8 cellular contexts compared by ENCODE assay signal in genomic region chr6:158649289-158650143, GRCh38. TPM values are rescaled to one million over a fixed set of nuclear protein-coding genes. Genes with fewer than 3 reads are reported as not detected.
A peak's percentile ranks its signal among the peaks of the same experiment; 100 is the strongest.
DNase-seq lines count a peak whose midpoint lies in the region; ATAC-seq and TF ChIP-seq lines count a peak whose summit lies in the region.

SYTL3 (plus strand) TSS chr6:158650054; CDS start chr6:158663269, 13,215 bp downstream.

- H3K9me2 ChIP-seq in PC-3 (replicated peaks; ENCODE audit: low read length): no peaks in the 10 kb centered on the region

- H3K4me3 ChIP-seq in gastroesophageal sphincter: no peak within 1 kb of the TSS
- H3K4me3 ChIP-seq in PC-3 (ENCODE audit: low read length): no peak within 1 kb of the TSS

- no peak within 1 kb of the TSS for H2AFZ ChIP-seq in PC-3 (ENCODE audit: low read length)

- TF ChIP-seq EP300 in gastroesophageal sphincter (IDR thresholded peaks at IDR 0.05): no peak

- H3K27ac ChIP-seq in gastroesophageal sphincter: peak within 1 kb of the TSS in 3 of 4 donors; percentile 64 to 73 (median 67)
- no peak within 1 kb of the TSS for H3K27ac ChIP-seq in PC-3 (ENCODE audit: low read length)

- H3K27me3 ChIP-seq in gastroesophageal sphincter: no peaks in the 10 kb centered on the region
- H3K27me3 ChIP-seq in PC-3 (ENCODE audit: low read length): no peaks in the 10 kb centered on the region

- intact Hi-C loops in PC-3 (cut with micrococcal nuclease): no loop called here

- no peaks in the 10 kb centered on the region for H3K9me3 ChIP-seq in gastroesophageal sphincter
- no peaks in the 10 kb centered on the region for H3K9me3 ChIP-seq in PC-3 (ENCODE audit: low read length)

- peak; percentile 46 for ATAC-seq in GM18502 (IDR thresholded peaks at IDR 0.05; ENCODE audit: poor library complexity, unreplicated experiment)
- ATAC-seq in HG02759 (IDR thresholded peaks at IDR 0.05; ENCODE audit: unreplicated experiment): peak; percentile 51
- ATAC-seq in gastroesophageal sphincter: no peak
- ATAC-seq in PC-3: no peak

- peak; percentile 30 for DNase-seq in NK-92 (lab: John Stamatoyannopoulos, UW; ENCODE audit: unreplicated experiment)
- peak; percentile 77 for DNase-seq in activated T-cell treated with anti-CD3 and anti-CD28 coated beads for 24 hours (ENCODE audit: low read depth)
- peak; percentile 70 to 78 for DNase-seq in stimulated activated CD4-positive, alpha-beta T cell treated with anti-CD3 and anti-CD28 coated beads, Interleukin-12 subunit alpha, Interleukin-12 subunit beta, amount 100 ng/mL, for 24 hours (ENCODE audit: low read depth in 2 of 2)
- no peak for DNase-seq in PC-3
- DNase-seq in NCI-H748 treated with DMSO at 0.1 percent for 48 hours (lab: John Stamatoyannopoulos, UW): no peak

- POLR2A ChIA-PET in PC-3 (lab: Charles Lee; ENCODE audit: unreplicated experiment): interaction anchor here (0.6 kb wide), 1 partner anchor 217 kb away, joined by 3 read pairs; no protein-coding TSS in a partner anchor

- CTCF ChIA-PET in PC-3 (lab: Charles Lee): no interaction called here

- BruUV-seq in PC-3 (replicated peaks; lab: Mats Ljungman, UMichigan): no TSS peak

- TF ChIP-seq POLR2A in gastroesophageal sphincter (IDR thresholded peaks at IDR 0.05): peak in 1 of 2 donors; percentile 47

- no peak for TF ChIP-seq CTCF in gastroesophageal sphincter (IDR thresholded peaks at IDR 0.05)
- no peak for TF ChIP-seq CTCF in PC-3 (conservative IDR thresholded peaks at IDR 0.05; ENCODE audit: low read depth, low read length)

- no peak within 1 kb of the TSS for H3K4me2 ChIP-seq in PC-3 (ENCODE audit: low read length)

- H3K36me3 ChIP-seq in gastroesophageal sphincter: no peaks in the 10 kb centered on the region
- H3K36me3 ChIP-seq in PC-3 (ENCODE audit: low read depth, low read length): no peaks in the 10 kb centered on the region

- WGBS in gastroesophageal sphincter (ENCODE audit: low coverage in 1 of 2), 2 donors: 58 to 98% methylated on average over 6 to 13 of the region's 15 CpGs

- no peaks in the 10 kb centered on the region for H3F3A ChIP-seq in PC-3 (ENCODE audit: low read length, unreplicated experiment)

- H3K9ac ChIP-seq in PC-3 (ENCODE audit: low read length): no peak within 1 kb of the TSS

- H4K20me1 ChIP-seq in PC-3 (ENCODE audit: low read length): no peaks in the 10 kb centered on the region

- no peaks in the 10 kb centered on the region for H3K79me2 ChIP-seq in PC-3 (ENCODE audit: low read length)

- H3K4me1 ChIP-seq in gastroesophageal sphincter (peaks cover 0 to 25% (median 12%) of the 10 kb centered on the region in 3 donors), PC-3 (ENCODE audit: insufficient read depth, low read length) (peaks cover 35% of the 10 kb centered on the region)

RNA-seq across cellular contexts. Expression of gene SYTL3, which starts in this region (rescaled TPM):
- total RNA-seq in gastroesophageal sphincter: 1 to 10 TPM; 1.9 to 5.9 (median 4.5) TPM
- 1.7 and 1.8 TPM in 2 replicates for total RNA-seq in PC-3 (2014; rRNA removed)

Comparison
In these comparisons a context has a peak if more than half of its experiments do, and no peak if none do; other contexts are left out.
1. ATAC-seq: peak in GM18502 (single experiment) and HG02759 (single experiment); none in gastroesophageal sphincter (single experiment) and PC-3 (single experiment).
2. DNase-seq: peak in NK-92 (single experiment), activated T-cell treated with anti-CD3 and anti-CD28 coated beads for 24 hours (single experiment) and stimulated activated CD4-positive, alpha-beta T cell treated with anti-CD3 and anti-CD28 coated beads, Interleukin-12 subunit alpha, Interleukin-12 subunit beta, amount 100 ng/mL, for 24 hours (2 of 2); none in PC-3 (single experiment) and NCI-H748 treated with DMSO at 0.1 percent for 48 hours (single experiment).